ENCODE assay signal across 1 cellular context in the genomic region with DNA sequence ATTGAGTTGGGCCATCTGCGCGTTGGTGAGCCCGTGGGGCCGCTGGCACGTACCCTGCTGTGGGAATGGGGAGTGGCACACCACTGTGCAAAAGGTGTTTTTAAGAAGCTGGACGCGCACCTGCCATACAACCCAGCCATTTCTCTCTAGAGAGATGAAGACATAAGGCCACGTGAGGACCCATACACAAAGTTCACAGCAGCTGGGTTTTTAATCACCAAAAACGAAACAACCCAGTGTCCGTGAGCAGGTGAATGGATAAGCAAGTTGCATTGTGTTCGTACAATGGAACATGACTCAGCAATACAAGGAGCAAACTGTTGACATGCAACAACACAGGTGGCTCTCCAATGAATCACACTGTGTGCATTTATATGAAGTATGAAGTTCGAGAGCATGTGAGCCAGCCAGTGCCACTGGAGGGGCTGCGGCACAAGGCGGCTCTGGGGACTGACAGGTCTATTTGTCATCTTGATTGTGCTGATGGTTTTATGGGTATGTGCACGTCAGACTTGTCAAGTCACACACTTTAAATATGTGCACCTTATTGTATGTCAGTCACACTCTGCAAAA.
TF ChIP-seq lines count a peak whose summit lies in the region.

No MANE protein-coding gene starts in this region.

TF ChIP-seq in HepG2, 621 proteins besides CTCF, POLR2A, EP300 and RAD21 (continued from another document):
- TF ChIP-seq, protein P1, sequence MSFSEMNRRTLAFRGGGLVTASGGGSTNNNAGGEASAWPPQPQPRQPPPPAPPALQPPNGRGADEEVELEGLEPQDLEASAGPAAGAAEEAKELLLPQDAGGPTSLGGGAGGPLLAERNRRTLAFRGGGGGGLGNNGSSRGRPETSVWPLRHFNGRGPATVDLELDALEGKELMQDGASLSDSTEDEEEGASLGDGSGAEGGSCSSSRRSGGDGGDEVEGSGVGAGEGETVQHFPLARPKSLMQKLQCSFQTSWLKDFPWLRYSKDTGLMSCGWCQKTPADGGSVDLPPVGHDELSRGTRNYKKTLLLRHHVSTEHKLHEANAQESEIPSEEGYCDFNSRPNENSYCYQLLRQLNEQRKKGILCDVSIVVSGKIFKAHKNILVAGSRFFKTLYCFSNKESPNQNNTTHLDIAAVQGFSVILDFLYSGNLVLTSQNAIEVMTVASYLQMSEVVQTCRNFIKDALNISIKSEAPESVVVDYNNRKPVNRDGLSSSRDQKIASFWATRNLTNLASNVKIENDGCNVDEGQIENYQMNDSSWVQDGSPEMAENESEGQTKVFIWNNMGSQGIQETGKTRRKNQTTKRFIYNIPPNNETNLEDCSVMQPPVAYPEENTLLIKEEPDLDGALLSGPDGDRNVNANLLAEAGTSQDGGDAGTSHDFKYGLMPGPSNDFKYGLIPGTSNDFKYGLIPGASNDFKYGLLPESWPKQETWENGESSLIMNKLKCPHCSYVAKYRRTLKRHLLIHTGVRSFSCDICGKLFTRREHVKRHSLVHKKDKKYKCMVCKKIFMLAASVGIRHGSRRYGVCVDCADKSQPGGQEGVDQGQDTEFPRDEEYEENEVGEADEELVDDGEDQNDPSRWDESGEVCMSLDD (CRISPR knock-in tag; IDR thresholded peaks at IDR 0.05; ENCODE audit: borderline replicate concordance) = no peak
- TF ChIP-seq MAFK (conservative IDR thresholded peaks at IDR 0.05 in 1 of 2, IDR thresholded peaks at IDR 0.05 in 1 of 2; ENCODE audit: low read length in 2 of 2) = peak; percentile 95 to 99
- TF ChIP-seq ZNF720 (CRISPR knock-in tag; IDR thresholded peaks at IDR 0.05) = no peak
- TF ChIP-seq, protein P2, sequence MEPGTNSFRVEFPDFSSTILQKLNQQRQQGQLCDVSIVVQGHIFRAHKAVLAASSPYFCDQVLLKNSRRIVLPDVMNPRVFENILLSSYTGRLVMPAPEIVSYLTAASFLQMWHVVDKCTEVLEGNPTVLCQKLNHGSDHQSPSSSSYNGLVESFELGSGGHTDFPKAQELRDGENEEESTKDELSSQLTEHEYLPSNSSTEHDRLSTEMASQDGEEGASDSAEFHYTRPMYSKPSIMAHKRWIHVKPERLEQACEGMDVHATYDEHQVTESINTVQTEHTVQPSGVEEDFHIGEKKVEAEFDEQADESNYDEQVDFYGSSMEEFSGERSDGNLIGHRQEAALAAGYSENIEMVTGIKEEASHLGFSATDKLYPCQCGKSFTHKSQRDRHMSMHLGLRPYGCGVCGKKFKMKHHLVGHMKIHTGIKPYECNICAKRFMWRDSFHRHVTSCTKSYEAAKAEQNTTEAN (CRISPR knock-in tag; conservative IDR thresholded peaks at IDR 0.05) = no peak
- TF ChIP-seq SOX6 (IDR thresholded peaks at IDR 0.05) = no peak
- TF ChIP-seq SOX6 (CRISPR knock-in tag; IDR thresholded peaks at IDR 0.05) = peak; percentile 59
- TF ChIP-seq ELF4 (CRISPR knock-in tag; IDR thresholded peaks at IDR 0.05; ENCODE audit: borderline replicate concordance) = no peak
- no peak for TF ChIP-seq SAFB2 (CRISPR knock-in tag; IDR thresholded peaks at IDR 0.05; ENCODE audit: borderline replicate concordance, low read depth)
- TF ChIP-seq SALL1 (CRISPR knock-in tag; IDR thresholded peaks at IDR 0.05) = peak; percentile 21; the same call in 1 of the 2 replicates
- TF ChIP-seq, protein P3, sequence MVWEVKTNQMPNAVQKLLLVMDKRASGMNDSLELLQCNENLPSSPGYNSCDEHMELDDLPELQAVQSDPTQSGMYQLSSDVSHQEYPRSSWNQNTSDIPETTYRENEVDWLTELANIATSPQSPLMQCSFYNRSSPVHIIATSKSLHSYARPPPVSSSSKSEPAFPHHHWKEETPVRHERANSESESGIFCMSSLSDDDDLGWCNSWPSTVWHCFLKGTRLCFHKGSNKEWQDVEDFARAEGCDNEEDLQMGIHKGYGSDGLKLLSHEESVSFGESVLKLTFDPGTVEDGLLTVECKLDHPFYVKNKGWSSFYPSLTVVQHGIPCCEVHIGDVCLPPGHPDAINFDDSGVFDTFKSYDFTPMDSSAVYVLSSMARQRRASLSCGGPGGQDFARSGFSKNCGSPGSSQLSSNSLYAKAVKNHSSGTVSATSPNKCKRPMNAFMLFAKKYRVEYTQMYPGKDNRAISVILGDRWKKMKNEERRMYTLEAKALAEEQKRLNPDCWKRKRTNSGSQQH (CRISPR knock-in tag; IDR thresholded peaks at IDR 0.05; ENCODE audit: low read depth) = 0 out of 2 replicates have a peak, but pooled peaks have one; percentile 55
- TF ChIP-seq ZKSCAN1 (IDR thresholded peaks at IDR 0.05; ENCODE audit: low read length) = peak; percentile 27; the same call in 1 of the 2 replicates
- peak; percentile 77; the same call in 1 of the 2 replicates for TF ChIP-seq NFE2 (CRISPR knock-in tag; IDR thresholded peaks at IDR 0.05)
- TF ChIP-seq ZNF232 (CRISPR knock-in tag; IDR thresholded peaks at IDR 0.05; ENCODE audit: borderline replicate concordance) = no peak
- peak; percentile 34; the same call in 1 of the 2 replicates for TF ChIP-seq FOXK1 (CRISPR knock-in tag; IDR thresholded peaks at IDR 0.05; ENCODE audit: borderline replicate concordance, low read depth)
- no peak for TF ChIP-seq KAT8 (CRISPR knock-in tag; IDR thresholded peaks at IDR 0.05)
- TF ChIP-seq NFIC (IDR thresholded peaks at IDR 0.05; ENCODE audit: low read length) = no peak
- TF ChIP-seq HHEX (CRISPR knock-in tag; IDR thresholded peaks at IDR 0.05) = no peak
- no peak for TF ChIP-seq ZNF563 (CRISPR knock-in tag; IDR thresholded peaks at IDR 0.05)
- no peak for TF ChIP-seq SUZ12 (IDR thresholded peaks at IDR 0.05; ENCODE audit: low read depth, low read length)
- no peak for TF ChIP-seq GATAD2A (CRISPR knock-in tag; IDR thresholded peaks at IDR 0.05)
- TF ChIP-seq, protein P4, sequence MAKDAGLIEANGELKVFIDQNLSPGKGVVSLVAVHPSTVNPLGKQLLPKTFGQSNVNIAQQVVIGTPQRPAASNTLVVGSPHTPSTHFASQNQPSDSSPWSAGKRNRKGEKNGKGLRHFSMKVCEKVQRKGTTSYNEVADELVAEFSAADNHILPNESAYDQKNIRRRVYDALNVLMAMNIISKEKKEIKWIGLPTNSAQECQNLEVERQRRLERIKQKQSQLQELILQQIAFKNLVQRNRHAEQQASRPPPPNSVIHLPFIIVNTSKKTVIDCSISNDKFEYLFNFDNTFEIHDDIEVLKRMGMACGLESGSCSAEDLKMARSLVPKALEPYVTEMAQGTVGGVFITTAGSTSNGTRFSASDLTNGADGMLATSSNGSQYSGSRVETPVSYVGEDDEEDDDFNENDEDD (CRISPR knock-in tag; IDR thresholded peaks at IDR 0.05; ENCODE audit: borderline replicate concordance) = no peak
- TF ChIP-seq, protein P5, sequence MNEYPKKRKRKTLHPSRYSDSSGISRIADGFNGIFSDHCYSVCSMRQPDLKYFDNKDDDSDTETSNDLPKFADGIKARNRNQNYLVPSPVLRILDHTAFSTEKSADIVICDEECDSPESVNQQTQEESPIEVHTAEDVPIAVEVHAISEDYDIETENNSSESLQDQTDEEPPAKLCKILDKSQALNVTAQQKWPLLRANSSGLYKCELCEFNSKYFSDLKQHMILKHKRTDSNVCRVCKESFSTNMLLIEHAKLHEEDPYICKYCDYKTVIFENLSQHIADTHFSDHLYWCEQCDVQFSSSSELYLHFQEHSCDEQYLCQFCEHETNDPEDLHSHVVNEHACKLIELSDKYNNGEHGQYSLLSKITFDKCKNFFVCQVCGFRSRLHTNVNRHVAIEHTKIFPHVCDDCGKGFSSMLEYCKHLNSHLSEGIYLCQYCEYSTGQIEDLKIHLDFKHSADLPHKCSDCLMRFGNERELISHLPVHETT (CRISPR knock-in tag; conservative IDR thresholded peaks at IDR 0.05) = no peak
- no peak for TF ChIP-seq FOXA1 (IDR thresholded peaks at IDR 0.05)
- TF ChIP-seq FOXA1 (CRISPR knock-in tag; IDR thresholded peaks at IDR 0.05) = peak; percentile 20; the same call in 1 of the 2 replicates
- peak; percentile 48; the same call in 1 of the 2 replicates for TF ChIP-seq SOX13 (IDR thresholded peaks at IDR 0.05)
- TF ChIP-seq SOX13 (CRISPR knock-in tag; conservative IDR thresholded peaks at IDR 0.05 in 1 of 2, IDR thresholded peaks at IDR 0.05 in 1 of 2) = peak in 1 of 2 experiments; percentile 69; a peak in 1 of 4 replicates
- no peak for TF ChIP-seq ZNF7 (CRISPR knock-in tag; IDR thresholded peaks at IDR 0.05)
- no peak for TF ChIP-seq RFX1 (IDR thresholded peaks at IDR 0.05)
- TF ChIP-seq, protein P6, sequence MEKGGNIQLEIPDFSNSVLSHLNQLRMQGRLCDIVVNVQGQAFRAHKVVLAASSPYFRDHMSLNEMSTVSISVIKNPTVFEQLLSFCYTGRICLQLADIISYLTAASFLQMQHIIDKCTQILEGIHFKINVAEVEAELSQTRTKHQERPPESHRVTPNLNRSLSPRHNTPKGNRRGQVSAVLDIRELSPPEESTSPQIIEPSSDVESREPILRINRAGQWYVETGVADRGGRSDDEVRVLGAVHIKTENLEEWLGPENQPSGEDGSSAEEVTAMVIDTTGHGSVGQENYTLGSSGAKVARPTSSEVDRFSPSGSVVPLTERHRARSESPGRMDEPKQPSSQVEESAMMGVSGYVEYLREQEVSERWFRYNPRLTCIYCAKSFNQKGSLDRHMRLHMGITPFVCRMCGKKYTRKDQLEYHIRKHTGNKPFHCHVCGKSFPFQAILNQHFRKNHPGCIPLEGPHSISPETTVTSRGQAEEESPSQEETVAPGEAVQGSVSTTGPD (CRISPR knock-in tag; IDR thresholded peaks at IDR 0.05) = no peak
- TF ChIP-seq STAT5B (CRISPR knock-in tag; IDR thresholded peaks at IDR 0.05) = no peak
- no peak for TF ChIP-seq RBFOX2 (IDR thresholded peaks at IDR 0.05; ENCODE audit: low read depth, low read length)
- 0 out of 2 replicates have a peak, but pooled peaks have one; percentile 23 for TF ChIP-seq DNMT3B (CRISPR knock-in tag; conservative IDR thresholded peaks at IDR 0.05)
- TF ChIP-seq NFE2L2 (IDR thresholded peaks at IDR 0.05; ENCODE audit: low read length) = peak; percentile 99
- TF ChIP-seq, protein P7, sequence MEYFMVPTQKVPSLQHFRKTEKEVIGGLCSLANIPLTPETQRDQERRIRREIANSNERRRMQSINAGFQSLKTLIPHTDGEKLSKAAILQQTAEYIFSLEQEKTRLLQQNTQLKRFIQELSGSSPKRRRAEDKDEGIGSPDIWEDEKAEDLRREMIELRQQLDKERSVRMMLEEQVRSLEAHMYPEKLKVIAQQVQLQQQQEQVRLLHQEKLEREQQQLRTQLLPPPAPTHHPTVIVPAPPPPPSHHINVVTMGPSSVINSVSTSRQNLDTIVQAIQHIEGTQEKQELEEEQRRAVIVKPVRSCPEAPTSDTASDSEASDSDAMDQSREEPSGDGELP (IDR thresholded peaks at IDR 0.05; ENCODE audit: borderline replicate concordance, low read depth) = peak; percentile 15; the same call in 1 of the 2 replicates
- no peak for TF ChIP-seq NCOR1 (IDR thresholded peaks at IDR 0.05; ENCODE audit: borderline replicate concordance, low read length)
- TF ChIP-seq, protein P8, sequence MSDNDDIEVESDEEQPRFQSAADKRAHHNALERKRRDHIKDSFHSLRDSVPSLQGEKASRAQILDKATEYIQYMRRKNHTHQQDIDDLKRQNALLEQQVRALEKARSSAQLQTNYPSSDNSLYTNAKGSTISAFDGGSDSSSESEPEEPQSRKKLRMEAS (IDR thresholded peaks at IDR 0.05) = peak; percentile 12; the same call in 1 of the 2 replicates
- TF ChIP-seq FOXP1 (IDR thresholded peaks at IDR 0.05) = no peak
- 0 out of 2 replicates have a peak, but pooled peaks have one; percentile 36 for TF ChIP-seq FOXP1 (CRISPR knock-in tag; IDR thresholded peaks at IDR 0.05)
- TF ChIP-seq, protein P9, sequence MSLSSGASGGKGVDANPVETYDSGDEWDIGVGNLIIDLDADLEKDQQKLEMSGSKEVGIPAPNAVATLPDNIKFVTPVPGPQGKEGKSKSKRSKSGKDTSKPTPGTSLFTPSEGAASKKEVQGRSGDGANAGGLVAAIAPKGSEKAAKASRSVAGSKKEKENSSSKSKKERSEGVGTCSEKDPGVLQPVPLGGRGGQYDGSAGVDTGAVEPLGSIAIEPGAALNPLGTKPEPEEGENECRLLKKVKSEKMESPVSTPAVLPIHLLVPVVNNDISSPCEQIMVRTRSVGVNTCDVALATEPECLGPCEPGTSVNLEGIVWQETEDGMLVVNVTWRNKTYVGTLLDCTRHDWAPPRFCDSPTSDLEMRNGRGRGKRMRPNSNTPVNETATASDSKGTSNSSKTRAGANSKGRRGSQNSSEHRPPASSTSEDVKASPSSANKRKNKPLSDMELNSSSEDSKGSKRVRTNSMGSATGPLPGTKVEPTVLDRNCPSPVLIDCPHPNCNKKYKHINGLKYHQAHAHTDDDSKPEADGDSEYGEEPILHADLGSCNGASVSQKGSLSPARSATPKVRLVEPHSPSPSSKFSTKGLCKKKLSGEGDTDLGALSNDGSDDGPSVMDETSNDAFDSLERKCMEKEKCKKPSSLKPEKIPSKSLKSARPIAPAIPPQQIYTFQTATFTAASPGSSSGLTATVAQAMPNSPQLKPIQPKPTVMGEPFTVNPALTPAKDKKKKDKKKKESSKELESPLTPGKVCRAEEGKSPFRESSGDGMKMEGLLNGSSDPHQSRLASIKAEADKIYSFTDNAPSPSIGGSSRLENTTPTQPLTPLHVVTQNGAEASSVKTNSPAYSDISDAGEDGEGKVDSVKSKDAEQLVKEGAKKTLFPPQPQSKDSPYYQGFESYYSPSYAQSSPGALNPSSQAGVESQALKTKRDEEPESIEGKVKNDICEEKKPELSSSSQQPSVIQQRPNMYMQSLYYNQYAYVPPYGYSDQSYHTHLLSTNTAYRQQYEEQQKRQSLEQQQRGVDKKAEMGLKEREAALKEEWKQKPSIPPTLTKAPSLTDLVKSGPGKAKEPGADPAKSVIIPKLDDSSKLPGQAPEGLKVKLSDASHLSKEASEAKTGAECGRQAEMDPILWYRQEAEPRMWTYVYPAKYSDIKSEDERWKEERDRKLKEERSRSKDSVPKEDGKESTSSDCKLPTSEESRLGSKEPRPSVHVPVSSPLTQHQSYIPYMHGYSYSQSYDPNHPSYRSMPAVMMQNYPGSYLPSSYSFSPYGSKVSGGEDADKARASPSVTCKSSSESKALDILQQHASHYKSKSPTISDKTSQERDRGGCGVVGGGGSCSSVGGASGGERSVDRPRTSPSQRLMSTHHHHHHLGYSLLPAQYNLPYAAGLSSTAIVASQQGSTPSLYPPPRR (CRISPR knock-in tag; IDR thresholded peaks at IDR 0.05; ENCODE audit: borderline replicate concordance) = no peak
- TF ChIP-seq, protein P10, sequence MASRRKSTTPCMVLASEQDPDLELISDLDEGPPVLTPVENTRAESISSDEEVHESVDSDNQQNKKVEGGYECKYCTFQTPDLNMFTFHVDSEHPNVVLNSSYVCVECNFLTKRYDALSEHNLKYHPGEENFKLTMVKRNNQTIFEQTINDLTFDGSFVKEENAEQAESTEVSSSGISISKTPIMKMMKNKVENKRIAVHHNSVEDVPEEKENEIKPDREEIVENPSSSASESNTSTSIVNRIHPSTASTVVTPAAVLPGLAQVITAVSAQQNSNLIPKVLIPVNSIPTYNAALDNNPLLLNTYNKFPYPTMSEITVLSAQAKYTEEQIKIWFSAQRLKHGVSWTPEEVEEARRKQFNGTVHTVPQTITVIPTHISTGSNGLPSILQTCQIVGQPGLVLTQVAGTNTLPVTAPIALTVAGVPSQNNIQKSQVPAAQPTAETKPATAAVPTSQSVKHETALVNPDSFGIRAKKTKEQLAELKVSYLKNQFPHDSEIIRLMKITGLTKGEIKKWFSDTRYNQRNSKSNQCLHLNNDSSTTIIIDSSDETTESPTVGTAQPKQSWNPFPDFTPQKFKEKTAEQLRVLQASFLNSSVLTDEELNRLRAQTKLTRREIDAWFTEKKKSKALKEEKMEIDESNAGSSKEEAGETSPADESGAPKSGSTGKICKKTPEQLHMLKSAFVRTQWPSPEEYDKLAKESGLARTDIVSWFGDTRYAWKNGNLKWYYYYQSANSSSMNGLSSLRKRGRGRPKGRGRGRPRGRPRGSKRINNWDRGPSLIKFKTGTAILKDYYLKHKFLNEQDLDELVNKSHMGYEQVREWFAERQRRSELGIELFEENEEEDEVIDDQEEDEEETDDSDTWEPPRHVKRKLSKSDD (CRISPR knock-in tag; IDR thresholded peaks at IDR 0.05; ENCODE audit: low read depth) = no peak
- TF ChIP-seq HDAC1 (CRISPR knock-in tag; IDR thresholded peaks at IDR 0.05) = no peak
- TF ChIP-seq MXI1 (IDR thresholded peaks at IDR 0.05; ENCODE audit: borderline replicate concordance, low read depth, low read length) = peak; percentile 60; the same call in 1 of the 3 replicates
TF ChIP-seq in HepG2: peak in this region for 24.
